ENCODE assay signal across 1 cellular context in genomic region chr5:106321242-106321641, GRCh38.
TF ChIP-seq lines count a peak whose summit lies in the region.

No MANE protein-coding gene starts in this region.

TF ChIP-seq in H1, 55 proteins besides CTCF, POLR2A, EP300 and RAD21 (continued from another document):
- TF ChIP-seq BACH1 (IDR thresholded peaks at IDR 0.05; ENCODE audit: low read length) (peak; percentile 59), NANOG (IDR thresholded peaks at IDR 0.05; ENCODE audit: insufficient read depth, low read depth, low read length, poor library complexity, severe bottlenecking) (no peak), SIX5 (IDR thresholded peaks at IDR 0.05; ENCODE audit: low read depth, low read length) (no peak), SRF (IDR thresholded peaks at IDR 0.05; ENCODE audit: low read depth, low read length) (no peak), GABPA (IDR thresholded peaks at IDR 0.05; ENCODE audit: borderline replicate concordance, insufficient read depth, low read length) (no peak), BRCA1 (IDR thresholded peaks at IDR 0.05; ENCODE audit: low read depth, low read length) (no peak), JUND (IDR thresholded peaks at IDR 0.05; ENCODE audit: low read length) (no peak), USF2 (IDR thresholded peaks at IDR 0.05; ENCODE audit: low read length) (no peak), RXRA (IDR thresholded peaks at IDR 0.05; ENCODE audit: insufficient read depth, low read depth, low read length) (no peak), MAFK (IDR thresholded peaks at IDR 0.05; ENCODE audit: low read depth, low read length) (peak; percentile 96), HDAC6 (IDR thresholded peaks at IDR 0.05; ENCODE audit: low read depth, low read length) (no peak), YY1 (IDR thresholded peaks at IDR 0.05; ENCODE audit: low read depth, low read length) (no peak), POLR2AphosphoS5 (IDR thresholded peaks at IDR 0.05; ENCODE audit: low read depth, low read length) (no peak), KDM5A (IDR thresholded peaks at IDR 0.05; ENCODE audit: low read length) (no peak)
